Comparison of ENCODE assay signal across 8 cellular contexts in the genomic region with DNA sequence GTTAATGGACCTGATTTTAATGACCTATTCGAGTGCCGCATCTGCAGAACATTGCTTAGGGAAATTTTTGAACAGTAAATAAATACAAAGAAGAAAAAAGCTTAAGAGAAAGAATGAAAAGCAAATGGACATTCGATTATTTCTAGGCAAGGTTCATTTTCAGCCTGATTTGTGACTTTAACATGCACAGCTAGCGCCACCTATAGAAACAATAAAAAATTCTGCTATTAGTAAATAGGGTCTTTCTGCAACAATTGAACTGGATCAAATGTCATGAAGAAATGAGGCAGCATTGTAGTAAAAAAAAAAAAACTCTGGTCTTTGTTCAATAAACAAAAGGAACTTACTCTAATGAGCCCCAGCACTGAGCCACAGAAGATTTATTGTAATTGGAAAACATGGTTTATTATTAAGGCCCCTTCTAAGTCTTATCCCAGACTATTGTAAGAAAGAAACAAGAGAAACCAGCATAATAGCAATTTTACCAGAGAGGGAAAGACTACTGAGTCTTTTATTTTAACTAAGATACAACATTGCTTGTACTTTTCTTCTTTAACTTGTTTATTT.
DNase-seq lines count a peak whose midpoint lies in the region; ATAC-seq and TF ChIP-seq lines count a peak whose summit lies in the region.

No MANE protein-coding gene starts in this region.

- peak; percentile 57 for TF ChIP-seq CTCF in astrocyte of the spinal cord (IDR thresholded peaks at IDR 0.05; ENCODE audit: low read depth, low read length)

- TF ChIP-seq POLR2A in GM18505 (IDR thresholded peaks at IDR 0.05; ENCODE audit: borderline replicate concordance, extremely low read depth, insufficient read depth, insufficient read length) = no peak

- H3K4me3 ChIP-seq in astrocyte of the spinal cord (ENCODE audit: low read depth, low read length) = no peak overlapping the region

- ATAC-seq in HG02759 (IDR thresholded peaks at IDR 0.05; ENCODE audit: unreplicated experiment) (no peak), GM18505 (IDR thresholded peaks at IDR 0.05; ENCODE audit: unreplicated experiment) (no peak), HG02798 (IDR thresholded peaks at IDR 0.05; ENCODE audit: poor library complexity, unreplicated experiment) (no peak)

- in situ Hi-C loops in astrocyte of the spinal cord (cut with HindIII; ENCODE audit: low sequenced_read_pairs) = no loop called here

- DNase-seq in EH (ENCODE audit: low read depth) (peak; percentile 7), Kasumi-1 (lab: John Stamatoyannopoulos, UW) (peak; percentile 55 to 63), astrocyte of the spinal cord (ENCODE audit: low read depth, low spot score) (peak; percentile 22), midbrain (lab: John Stamatoyannopoulos, UW) (peak; percentile 29), nucleus accumbens (lab: John Stamatoyannopoulos, UW) (no peak)

Comparison
In these comparisons a context has a peak if more than half of its experiments do, and no peak if none do; other contexts are left out.
1. DNase-seq: peak in EH (single experiment), Kasumi-1 (2 of 2), astrocyte of the spinal cord (single experiment) and midbrain (single experiment); none in nucleus accumbens (0 of 56).